ENCODE assay signal across 8 cellular contexts in the genomic region with DNA sequence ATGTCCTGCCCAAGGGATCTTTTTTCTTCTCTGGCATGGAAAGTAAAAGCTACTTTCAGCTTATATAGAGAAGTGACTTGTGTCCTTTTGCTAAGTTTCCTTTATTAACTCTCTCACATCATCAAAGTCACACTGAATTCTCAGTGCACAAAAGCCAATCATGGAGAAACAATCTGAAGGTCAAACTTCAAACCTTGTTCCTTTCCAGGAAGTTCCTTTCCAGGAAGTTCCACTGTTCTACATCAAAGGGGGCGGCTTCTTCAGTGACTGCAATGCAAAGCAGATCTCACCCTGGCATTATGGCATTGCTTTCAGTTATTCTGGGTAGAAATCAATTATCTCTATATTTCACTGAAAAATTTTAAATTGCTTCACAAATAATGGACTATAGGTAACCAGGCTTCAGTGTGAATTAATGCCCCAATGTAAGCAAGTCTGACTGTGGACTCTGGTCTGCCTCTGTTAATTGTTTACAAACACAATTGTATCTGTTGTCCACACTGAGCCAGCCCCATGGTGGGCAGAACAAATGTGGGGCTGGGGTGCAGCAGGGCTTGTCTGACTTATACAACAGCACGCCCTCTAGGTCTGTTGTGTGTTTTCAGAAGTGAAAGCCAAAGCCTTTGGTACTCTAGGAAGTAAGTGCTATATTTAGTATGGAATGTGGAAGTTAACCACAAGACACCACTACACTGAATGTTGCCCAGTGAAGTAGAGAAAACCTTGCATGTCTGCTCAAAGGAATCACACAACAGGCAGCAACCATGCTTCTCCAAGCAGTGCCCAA.
DNase-seq lines count a peak whose midpoint lies in the region; FAIRE-seq and TF ChIP-seq lines count a peak whose summit lies in the region.

No MANE protein-coding gene starts in this region.

- TF ChIP-seq POLR2A in Peyer's patch (IDR thresholded peaks at IDR 0.05) (no peak), endothelial cell of umbilical vein (IDR thresholded peaks at IDR 0.05; ENCODE audit: low read depth, low read length) (no peak)

- FAIRE-seq in endothelial cell of umbilical vein (lab: Jason Lieb, UNC), result no peak

- DNase-seq in EH (ENCODE audit: low read depth), result peak; percentile 87
- DNase-seq in Peyer's patch, result peak in 2 of 3 donors; percentile 52 to 55
- peak; percentile 41 for DNase-seq in endothelial cell of umbilical vein (ENCODE audit: low read depth, low spot score)
- DNase-seq in myocyte (ENCODE audit: low read depth), result peak; percentile 86
- no peak for DNase-seq in NCI-H1930 (lab: John Stamatoyannopoulos, UW)
- no peak for DNase-seq in NCI-H2227 treated with DMSO at 0.1 percent for 48 hours (lab: John Stamatoyannopoulos, UW)
- no peak for DNase-seq in NCI-H2029 treated with DMSO at 0.1 percent for 48 hours (lab: John Stamatoyannopoulos, UW)
- no peak for DNase-seq in HUDEP-2 (lab: John Stamatoyannopoulos, UW; ENCODE audit: unreplicated experiment in 76 of 76)

- H3K4me1 ChIP-seq in Peyer's patch, result peaks cover 0 to 17% (median 0%) of the 10 kb centered on the region in 4 donors
- peaks cover 11% of the 10 kb centered on the region for H3K4me1 ChIP-seq in endothelial cell of umbilical vein (ENCODE audit: control insufficient read depth, extremely low read depth, insufficient read depth, low read length)

- no peak overlapping the region for H2AFZ ChIP-seq in endothelial cell of umbilical vein (ENCODE audit: low read depth, low read length)

- CTCF ChIA-PET in endothelial cell of umbilical vein (lab: Charles Lee), result interaction anchor here (2.1 kb wide), 1 partner anchor 103 kb away, joined by 5 read pairs; no protein-coding TSS in a partner anchor

- H3K9me1 ChIP-seq in endothelial cell of umbilical vein (replicated peaks; ENCODE audit: control insufficient read depth, extremely low read depth, insufficient read depth, low read length), result no peaks in the 10 kb centered on the region

- no peaks in the 10 kb centered on the region for H3K79me2 ChIP-seq in endothelial cell of umbilical vein (ENCODE audit: control insufficient read depth, insufficient read depth, low read length)

- H3K27me3 ChIP-seq in Peyer's patch (no peaks in the 10 kb centered on the region), endothelial cell of umbilical vein (ENCODE audit: control insufficient read depth in 2 of 2, insufficient read depth in 2 of 2, low read length in 2 of 2) (no peaks in the 10 kb centered on the region)

- H3K27ac ChIP-seq in Peyer's patch (peak overlapping the region in 2 of 4 donors; percentile 51 to 69), endothelial cell of umbilical vein (ENCODE audit: insufficient read depth, low read depth, low read length) (no peak overlapping the region)

- dilution Hi-C loops in endothelial cell of umbilical vein (cut with MboI; ENCODE audit: extremely low pct_ligation_motif_present, low sequenced_read_pairs), result no loop called here

- H3K9me3 ChIP-seq in Peyer's patch (no peaks in the 10 kb centered on the region), endothelial cell of umbilical vein (replicated peaks; ENCODE audit: control insufficient read depth, insufficient read depth, low read length) (no peaks in the 10 kb centered on the region)

- no peak overlapping the region for H3K4me2 ChIP-seq in endothelial cell of umbilical vein (ENCODE audit: insufficient read depth, low read length)

- intact Hi-C loops in endothelial cell of umbilical vein (cut with micrococcal nuclease), result no loop called here

- H4K20me1 ChIP-seq in endothelial cell of umbilical vein (replicated peaks; ENCODE audit: control insufficient read depth, extremely low read depth, insufficient read depth, low read length), result no peaks in the 10 kb centered on the region

- H3K36me3 ChIP-seq in Peyer's patch, result peaks cover 0 to 49% (median 0%) of the 10 kb centered on the region in 3 donors
- H3K36me3 ChIP-seq in endothelial cell of umbilical vein (ENCODE audit: control insufficient read depth in 2 of 2, extremely low read depth in 1 of 2, insufficient read depth in 2 of 2, low read length in 2 of 2), result peaks cover 34 to 36% of the 10 kb centered on the region in 2 experiments

- no peak for TF ChIP-seq CTCF in Peyer's patch (IDR thresholded peaks at IDR 0.05)
- no peak for TF ChIP-seq CTCF in endothelial cell of umbilical vein (IDR thresholded peaks at IDR 0.05; ENCODE audit: extremely low read depth in 1 of 2, insufficient read depth in 1 of 2, low read depth in 1 of 2, low read length in 2 of 2)

- no TSS peak for BruUV-seq in endothelial cell of umbilical vein (replicated peaks; lab: Mats Ljungman, UMichigan)

- peak overlapping the region in 1 of 4 donors; percentile 15 for H3K4me3 ChIP-seq in Peyer's patch
- H3K4me3 ChIP-seq in endothelial cell of umbilical vein (replicated peaks in 1 of 3; ENCODE audit: insufficient read depth in 1 of 3, low read depth in 1 of 3, low read length in 3 of 3), result no peak overlapping the region

- POLR2A ChIA-PET in endothelial cell of umbilical vein (lab: Charles Lee), result no interaction called here

- H3K9ac ChIP-seq in endothelial cell of umbilical vein (replicated peaks; ENCODE audit: extremely low read depth, insufficient read depth, low read length), result no peak overlapping the region

TF ChIP-seq in endothelial cell of umbilical vein, 7 proteins besides CTCF, POLR2A, EP300 and RAD21:
- TF ChIP-seq, protein P1, sequence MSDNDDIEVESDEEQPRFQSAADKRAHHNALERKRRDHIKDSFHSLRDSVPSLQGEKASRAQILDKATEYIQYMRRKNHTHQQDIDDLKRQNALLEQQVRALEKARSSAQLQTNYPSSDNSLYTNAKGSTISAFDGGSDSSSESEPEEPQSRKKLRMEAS (IDR thresholded peaks at IDR 0.05; ENCODE audit: insufficient read depth, insufficient read length), result no peak
- no peak for TF ChIP-seq JUN (IDR thresholded peaks at IDR 0.05; ENCODE audit: borderline replicate concordance, insufficient read depth, insufficient read length, low read depth)
- TF ChIP-seq POLR2AphosphoS5 (IDR thresholded peaks at IDR 0.05; ENCODE audit: insufficient read depth, low read depth, low read length), result no peak
- no peak for TF ChIP-seq GATA2 (IDR thresholded peaks at IDR 0.05; ENCODE audit: insufficient read depth, insufficient read length, low read depth, low read length)
- no peak for TF ChIP-seq MYC (IDR thresholded peaks at IDR 0.05; ENCODE audit: low read depth, low read length)
- no peak for TF ChIP-seq EZH2 (IDR thresholded peaks at IDR 0.05; ENCODE audit: borderline replicate concordance, low read depth, low read length, severe bottlenecking)
- no peak for TF ChIP-seq FOS (IDR thresholded peaks at IDR 0.05; ENCODE audit: borderline replicate concordance, insufficient read depth, low read length)
TF ChIP-seq in endothelial cell of umbilical vein: peak in this region for 0.

Comparison
In these comparisons a context has a peak if more than half of its experiments do, and no peak if none do; other contexts are left out.
1. DNase-seq: peak in EH (single experiment), Peyer's patch (2 of 3), endothelial cell of umbilical vein (single experiment) and myocyte (single experiment); none in NCI-H1930 (0 of 2), NCI-H2227 treated with DMSO at 0.1 percent for 48 hours (single experiment), NCI-H2029 treated with DMSO at 0.1 percent for 48 hours (single experiment) and HUDEP-2 (0 of 76).